ENCODE assay signal across 24 cellular contexts in genomic region chr1:246390855-246391254, GRCh38.
DNase-seq lines count a peak whose midpoint lies in the region; TF ChIP-seq lines count a peak whose summit lies in the region.
"Had no signal": no experiment of that assay in that cellular context is flagged by ENCODE, and none has a peak within 500 bp of the region (broad histone marks: within the 10 kb centered on the region; RNA-seq: fewer than 3 reads in every experiment).

No MANE protein-coding gene starts in this region.

- no peak overlapping the region for H3K4me3 ChIP-seq in HEK293 (ENCODE audit: low read depth, low read length)
- peak overlapping the region; percentile 33 for H3K4me3 ChIP-seq in adipocyte (ENCODE audit: low read length)
- H3K4me3 ChIP-seq in endodermal cell (ENCODE audit: low read length) = peak overlapping the region; percentile 49
- H3K4me3 ChIP-seq: BLaER1, GM12878 had no signal

- WGBS in endodermal cell (ENCODE audit: insufficient coverage in 1 of 2, insufficient read length in 1 of 2), 2 experiments = 89 to 93% methylated on average over 3 to 5 of the region's 5 CpGs

- peaks cover 1% of the 10 kb centered on the region for H3K27me3 Mint-ChIP-seq in endodermal cell (ENCODE audit: insufficient read depth)
- H3K27me3 Mint-ChIP-seq: CD4-positive, alpha-beta memory T cell; CD4-positive, CD25-positive, alpha-beta regulatory T cell; CD8-positive, alpha-beta memory T cell had no signal

- H3K36me3 Mint-ChIP-seq in endodermal cell (ENCODE audit: low read depth) = no peaks in the 10 kb centered on the region

- H3K9ac ChIP-seq in adipocyte (ENCODE audit: low read length) (no peak overlapping the region), endodermal cell (ENCODE audit: extremely low read depth, low read length, poor library complexity, severe bottlenecking) (no peak overlapping the region)
- H3K9ac ChIP-seq: BLaER1 had no signal

- H3K4me1 ChIP-seq in HEK293 (ENCODE audit: control insufficient read depth, insufficient read depth, low read length) = no peaks in the 10 kb centered on the region
- no peaks in the 10 kb centered on the region for H3K4me1 ChIP-seq in adipocyte (ENCODE audit: control insufficient read depth, insufficient read depth, low read length)
- H3K4me1 ChIP-seq in endodermal cell (ENCODE audit: control insufficient read depth, insufficient read depth, low read length) = no peaks in the 10 kb centered on the region
- H3K4me1 ChIP-seq: BE2C, BLaER1 had no signal

- TF ChIP-seq CTCF in HEK293 (tag by site-specific recombination; IDR thresholded peaks at IDR 0.05) = no peak
- TF ChIP-seq CTCF in endodermal cell (conservative IDR thresholded peaks at IDR 0.05) = no peak

- H3K36me3 ChIP-seq in HEK293 (ENCODE audit: control insufficient read depth in 2 of 2, insufficient read depth in 1 of 2, low read length in 2 of 2) (no peaks in the 10 kb centered on the region), adipocyte (ENCODE audit: control insufficient read depth, insufficient read depth, low read length, severe bottlenecking) (no peaks in the 10 kb centered on the region), endodermal cell (ENCODE audit: control insufficient read depth, insufficient read depth, low read length) (no peaks in the 10 kb centered on the region)
- H3K36me3 ChIP-seq: BE2C had no signal

- H3K27ac ChIP-seq in HEK293 (ENCODE audit: extremely low read depth, low read depth, low read length) (no peak overlapping the region), endodermal cell (ENCODE audit: low read depth, low read length) (no peak overlapping the region)
- H3K27ac ChIP-seq: BLaER1 had no signal

- no peak overlapping the region for H3K27ac Mint-ChIP-seq in endodermal cell
- H3K27ac Mint-ChIP-seq: CD8-positive, alpha-beta memory T cell had no signal

- POLR2A ChIA-PET in HEK293 (lab: Yijun Ruan, JAX) = no interaction called here

- peaks cover 17% of the 10 kb centered on the region for H3K9me3 Mint-ChIP-seq in endodermal cell

- CTCF ChIA-PET in HEK293 (lab: Yijun Ruan, JAX) = interaction anchor here (0.7 kb wide), 1 partner anchor 10 kb away, joined by 3 read pairs; no protein-coding TSS in a partner anchor

- no peak overlapping the region for H3K4me3 Mint-ChIP-seq in endodermal cell
- H3K4me3 Mint-ChIP-seq: CD14-positive monocyte; CD4-positive, alpha-beta memory T cell; CD4-positive, CD25-positive, alpha-beta regulatory T cell; CD8-positive, alpha-beta memory T cell had no signal

- H3K9me3 ChIP-seq in HEK293 (ENCODE audit: control insufficient read depth, insufficient read depth, low read depth, low read length) (no peaks in the 10 kb centered on the region), adipocyte (ENCODE audit: control insufficient read depth, low read length) (peaks cover 11% of the 10 kb centered on the region), endodermal cell (ENCODE audit: control insufficient read depth, low read length) (peaks cover 16% of the 10 kb centered on the region)
- H3K9me3 ChIP-seq: BE2C had no signal

- DNase-seq in adipocyte (ENCODE audit: low read depth) (no peak), endodermal cell (no peak), NCI-H524 treated with DMSO at 0.1 percent for 48 hours (lab: John Stamatoyannopoulos, UW) (no peak), KG1 (lab: John Stamatoyannopoulos, UW) (no peak), cerebellum (ENCODE audit: low spot score) (no peak)
- DNase-seq: 8988T; ACHN; BE2C; C1 segment of cervical spinal cord; CD4-positive, alpha-beta memory T cell; CD4-positive, CD25-positive, alpha-beta regulatory T cell; CD8-positive, alpha-beta memory T cell; COR-L47; DMS 273 treated with DMSO at 0.1 percent for 48 hours; DMS153; DMS53; DMS79; DND-41; EL; GDM1 had no signal

- H3K27me3 ChIP-seq in adipocyte (replicated peaks; ENCODE audit: control insufficient read depth, insufficient read depth, low read length) (no peaks in the 10 kb centered on the region), endodermal cell (ENCODE audit: control insufficient read depth, insufficient read depth, low read length, poor library complexity, severe bottlenecking) (no peaks in the 10 kb centered on the region)
- H3K27me3 ChIP-seq: BE2C, BLaER1 had no signal

- H3K4me1 Mint-ChIP-seq in endodermal cell = no peaks in the 10 kb centered on the region
- H3K4me1 Mint-ChIP-seq: CD14-positive monocyte had no signal

TF ChIP-seq in HEK293, 187 proteins besides CTCF, POLR2A, EP300 and RAD21:
- TF ChIP-seq SALL2 (tag by site-specific recombination; IDR thresholded peaks at IDR 0.05; ENCODE audit: borderline replicate concordance) (no peak), SETDB1 (IDR thresholded peaks at IDR 0.05; ENCODE audit: insufficient read length, low read length) (peak; percentile 29)
